Comparison of ENCODE assay signal across 18 cellular contexts in the genomic region with DNA sequence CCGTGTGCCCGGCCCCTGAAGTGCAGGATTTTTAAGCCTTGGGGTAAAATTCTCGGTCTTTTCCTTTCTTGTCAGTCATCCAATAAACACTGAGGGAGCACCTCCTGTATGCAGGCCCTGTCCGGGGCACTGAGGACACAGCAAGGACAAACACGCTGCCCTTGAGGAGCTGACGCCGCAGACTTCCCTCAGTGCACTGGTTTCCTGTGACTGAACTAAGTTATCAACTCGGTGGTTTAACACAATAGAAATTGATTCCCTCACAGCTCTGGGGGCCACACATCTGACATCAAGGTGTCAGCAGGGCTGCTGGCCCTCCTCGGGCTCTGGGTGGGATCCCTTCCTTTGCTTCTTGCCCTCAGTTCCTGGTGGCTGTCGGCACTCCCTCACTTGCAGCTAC.
"Had no signal": no experiment of that assay in that cellular context is flagged by ENCODE, and none has a peak within 500 bp of the region (broad histone marks: within the 10 kb centered on the region; RNA-seq: fewer than 3 reads in every experiment).

No MANE protein-coding gene starts in this region.

- H3K4me1 Mint-ChIP-seq: stimulated activated naive B cell treated with anti-CD40 and anti-IgM and Interleukin-4, amounts not matched to agents 10 μg/mL and 1 μg/mL and 100 μg/mL, for 72 hours had no signal

- H3K4me3 Mint-ChIP-seq: naive thymus-derived CD8-positive, alpha-beta T cell; neural progenitor cell; stimulated activated naive B cell treated with anti-CD40 and anti-IgM and Interleukin-4, amounts not matched to agents 10 μg/mL and 1 μg/mL and 100 μg/mL, for 72 hours had no signal

- H3K4me1 ChIP-seq: esophagus squamous epithelium, gastroesophageal sphincter, neural progenitor cell, stomach had no signal

- H3K9me3 Mint-ChIP-seq: naive thymus-derived CD8-positive, alpha-beta T cell; neural progenitor cell; stimulated activated naive B cell treated with anti-CD40 and anti-IgM and Interleukin-4, amounts not matched to agents 10 μg/mL and 1 μg/mL and 100 μg/mL, for 72 hours had no signal

- H3K27me3 Mint-ChIP-seq: naive thymus-derived CD8-positive, alpha-beta T cell; stimulated activated naive B cell treated with anti-CD40 and anti-IgM and Interleukin-4, amounts not matched to agents 10 μg/mL and 1 μg/mL and 100 μg/mL, for 72 hours had no signal

- H3K9ac ChIP-seq: neural progenitor cell had no signal

- ATAC-seq: gastroesophageal sphincter; left colon; mucosa of descending colon; naive thymus-derived CD8-positive, alpha-beta T cell; stimulated activated naive B cell treated with anti-CD40 and anti-IgM and Interleukin-4, amounts not matched to agents 10 μg/mL and 1 μg/mL and 100 μg/mL, for 72 hours had no signal

- FAIRE-seq: urothelium cell line had no signal

- H3K4me3 ChIP-seq: esophagus squamous epithelium, gastroesophageal sphincter, mucosa of descending colon, neural progenitor cell, smooth muscle cell, stomach had no signal

- H3K27ac Mint-ChIP-seq: neural progenitor cell; stimulated activated naive B cell treated with anti-CD40 and anti-IgM and Interleukin-4, amounts not matched to agents 10 μg/mL and 1 μg/mL and 100 μg/mL, for 72 hours had no signal

- H3K36me3 Mint-ChIP-seq: neural progenitor cell; stimulated activated naive B cell treated with anti-CD40 and anti-IgM and Interleukin-4, amounts not matched to agents 10 μg/mL and 1 μg/mL and 100 μg/mL, for 72 hours had no signal

- DNase-seq: effector memory CD4-positive, alpha-beta T cell; esophagus squamous epithelium; foreskin fibroblast; left colon; mammary epithelial cell; mucosa of descending colon; naive thymus-derived CD8-positive, alpha-beta T cell; occipital lobe; stimulated activated CD4-positive, alpha-beta T cell treated with anti-CD3 and anti-CD28 coated beads, Interleukin-1b, Interleukin-23, amount 100 ng/mL, for 48 hours; stimulated activated CD4-positive, alpha-beta T cell treated with anti-CD3 and anti-CD28 coated beads, Interleukin-4, amount 100 ng/mL, for 24 hours; stimulated activated naive B cell treated with anti-CD40 and anti-IgM and Interleukin-4, amounts not matched to agents 10 μg/mL and 1 μg/mL and 100 μg/mL, for 72 hours; stomach; substantia nigra; trophoblast cell had no signal

- H3K36me3 ChIP-seq: neural progenitor cell had no signal

- H3K27ac ChIP-seq: esophagus squamous epithelium, gastroesophageal sphincter, neural progenitor cell, stomach had no signal

- H3K9me3 ChIP-seq: esophagus squamous epithelium, gastroesophageal sphincter, mucosa of descending colon, stomach had no signal

- H3K27me3 ChIP-seq: esophagus squamous epithelium, gastroesophageal sphincter, neural progenitor cell, stomach had no signal
